8 cellular contexts compared by ENCODE assay signal in genomic region chr17:73369817-73370490, GRCh38. TPM values are rescaled to one million over a fixed set of nuclear protein-coding genes. Genes with fewer than 3 reads are reported as not detected.
A peak's percentile ranks its signal among the peaks of the same experiment; 100 is the strongest.
DNase-seq lines count a peak whose midpoint lies in the region; ATAC-seq, FAIRE-seq and TF ChIP-seq lines count a peak whose summit lies in the region.
"Not testable (repeated sequence)": the region's sequence is repeated elsewhere in the genome, so short reads cannot be mapped to it uniquely, and the experiment has no call there.

No MANE protein-coding gene starts in this region.

- not testable (repeated sequence) for H3K36me3 ChIP-seq in WERI-Rb-1; psoas muscle (ENCODE audit: insufficient read depth in 1 of 2, low read depth in 1 of 2); upper lobe of left lung

- intact Hi-C loops in left ventricle myocardium superior (cut with micrococcal nuclease) = loop anchor here (2.0 kb wide), 1 partner anchor 113 kb away; no protein-coding TSS in a partner anchor
- intact Hi-C loops in psoas muscle (cut with DNase I) = loop anchor here (1.0 to 5.0 kb wide), 4 partner anchors 114 to 643 kb away; partner anchors contain the start of gene COG1 (in 2 of the 2)

- TF ChIP-seq CTCF in WERI-Rb-1 (IDR thresholded peaks at IDR 0.05; ENCODE audit: low read depth, low read length) (peak; percentile 83), astrocyte of the spinal cord (IDR thresholded peaks at IDR 0.05; ENCODE audit: low read depth, low read length) (peak; percentile 73), psoas muscle (IDR thresholded peaks at IDR 0.05) (peak; percentile 95), upper lobe of left lung (IDR thresholded peaks at IDR 0.05) (peak; percentile 87 to 95 (median 92))

- 26 to 34% (median 30%) methylated on average over 14 of the region's 14 CpGs for WGBS in psoas muscle, 3 donors
- WGBS in upper lobe of left lung, 2 donors = 40 to 47% methylated on average over 12 to 14 of the region's 14 CpGs

- H3K9me3 ChIP-seq in WERI-Rb-1 (ENCODE audit: severe bottlenecking); psoas muscle; upper lobe of left lung: not testable (repeated sequence)

- H3K4me1 ChIP-seq in psoas muscle = not testable (repeated sequence)
- H3K4me1 ChIP-seq in upper lobe of left lung = peaks cover 11 to 16% (median 14%) of the 10 kb centered on the region in 4 donors

- H3K27ac ChIP-seq in WERI-Rb-1 = peak overlapping the region; percentile 53
- H3K27ac ChIP-seq in psoas muscle, upper lobe of left lung: not testable (repeated sequence)

- TF ChIP-seq EP300 in upper lobe of left lung (IDR thresholded peaks at IDR 0.05) = not testable (repeated sequence)

- in situ Hi-C loops in astrocyte of the spinal cord (cut with HindIII; ENCODE audit: low sequenced_read_pairs) = not testable (repeated sequence)

- TF ChIP-seq POLR2A in upper lobe of left lung (IDR thresholded peaks at IDR 0.05) = not testable (repeated sequence)

- not testable (repeated sequence) for H3K27me3 ChIP-seq in WERI-Rb-1 (ENCODE audit: insufficient read depth, low read depth, severe bottlenecking); psoas muscle (ENCODE audit: insufficient read depth in 3 of 3, low read length in 2 of 3); upper lobe of left lung

- DNase-seq in NCI-H446 treated with DMSO at 0.1 percent for 48 hours (lab: John Stamatoyannopoulos, UW) (peak; percentile 2), WERI-Rb-1 (peak; percentile 87), astrocyte of the spinal cord (ENCODE audit: low read depth, low spot score) (peak; percentile 79), left ventricle myocardium superior (peak; percentile 92), psoas muscle (peak; percentile 84 to 91), upper lobe of left lung (peak in 1 of 2 donors; percentile 87)

- H3K4me3 ChIP-seq in WERI-Rb-1 (ENCODE audit: low read depth, low read length); astrocyte of the spinal cord (ENCODE audit: low read depth, low read length); psoas muscle; upper lobe of left lung: not testable (repeated sequence)

- peak; percentile 93 for FAIRE-seq in G401.6 (lab: Jason Lieb, UNC)

- ATAC-seq in HG03378 (IDR thresholded peaks at IDR 0.05; ENCODE audit: unreplicated experiment) (peak; percentile 47), left ventricle myocardium superior (peak; percentile 85), psoas muscle (peak; percentile 81 to 90 (median 84)), upper lobe of left lung (ENCODE audit: low FRiP score in 2 of 2) (peak; percentile 78 to 88)

RNA-seq across cellular contexts. Expression of gene CDC42EP4, which starts 58.2 kb away (rescaled TPM):
- 51.4 TPM for total RNA-seq in left ventricle myocardium superior
- 10 to 100 TPM; 13.7 to 24.4 (median 18.1) TPM for total RNA-seq in psoas muscle
- polyA plus RNA-seq in psoas muscle = 10 to 100 TPM; 10.7 to 24.1 (median 21.7) TPM
- 10 to 100 TPM; 28.3 to 65.7 (median 52.9) TPM for total RNA-seq in upper lobe of left lung
